Comparison of ENCODE assay signal across 28 cellular contexts in genomic region chr13:38477676-38478075, GRCh38.
"Had no signal": no experiment of that assay in that cellular context is flagged by ENCODE, and none has a peak within 500 bp of the region (broad histone marks: within the 10 kb centered on the region; RNA-seq: fewer than 3 reads in every experiment).

No MANE protein-coding gene starts in this region.

- FAIRE-seq: colon, endometrium, endothelial cell of umbilical vein, frontal cortex had no signal

- DNase-seq: colonic mucosa; cortex of kidney; dermis blood vessel endothelial cell; dorsolateral prefrontal cortex; effector CD4-positive, alpha-beta T cell; effector CD8-positive, alpha-beta T cell; effector memory CD4-positive, alpha-beta T cell; effector memory CD8-positive, alpha-beta T cell; endodermal cell; erythroblast; esophagus squamous epithelium; foreskin fibroblast; foreskin melanocyte; gastrocnemius medialis; glutamatergic neuron; head of caudate nucleus; heart left ventricle; heart right ventricle; hippocampal formation had no signal

- H3K27me3 ChIP-seq: colonic mucosa, esophagus muscularis mucosa, esophagus squamous epithelium, gastrocnemius medialis, heart left ventricle, heart right ventricle, hepatocyte had no signal

- H3K36me3 ChIP-seq: colonic mucosa, esophagus muscularis mucosa, esophagus squamous epithelium, gastrocnemius medialis, heart left ventricle, heart right ventricle had no signal

- H3K9me3 ChIP-seq: colonic mucosa, esophagus muscularis mucosa, esophagus squamous epithelium, gastrocnemius medialis, heart left ventricle, heart right ventricle had no signal

- H3K4me1 ChIP-seq: colonic mucosa, esophagus muscularis mucosa, esophagus squamous epithelium, gastrocnemius medialis, heart left ventricle, heart right ventricle had no signal

- H3K4me3 ChIP-seq: colonic mucosa, coronary artery, dorsolateral prefrontal cortex, esophagus muscularis mucosa, esophagus squamous epithelium, gastrocnemius medialis, heart left ventricle, heart right ventricle, hepatocyte had no signal

- H3K27ac ChIP-seq: colonic mucosa, coronary artery, dorsolateral prefrontal cortex, epithelial cell of prostate, esophagus muscularis mucosa, esophagus squamous epithelium, gastrocnemius medialis, heart left ventricle, heart right ventricle, hepatocyte had no signal

- ATAC-seq: effector memory CD8-positive, alpha-beta T cell; esophagus mucosa; gastrocnemius medialis; heart left ventricle; heart right ventricle had no signal
